24 cellular contexts compared by ENCODE assay signal in the genomic region with DNA sequence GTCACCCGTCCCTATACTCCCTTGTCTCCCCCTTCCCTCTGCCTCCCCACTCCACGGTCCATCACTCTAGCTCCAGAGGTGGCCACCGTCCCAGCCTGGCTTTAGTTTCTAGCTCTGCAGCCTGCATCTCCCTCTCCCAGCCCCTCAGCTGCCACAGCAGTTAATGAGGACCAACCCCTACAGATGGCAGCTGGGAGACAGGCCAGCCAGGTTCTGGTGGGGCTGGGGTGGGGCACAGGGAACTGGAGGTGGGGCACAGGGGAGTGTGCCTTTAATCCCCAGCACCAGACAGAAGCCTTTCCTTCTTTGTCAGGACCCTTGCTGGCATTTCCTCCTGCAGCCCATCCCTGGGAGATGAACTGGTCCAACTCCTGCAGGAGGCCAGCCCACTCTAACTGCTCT. TPM values are rescaled to one million over a fixed set of nuclear protein-coding genes. Genes with fewer than 3 reads are reported as not detected.
DNase-seq lines count a peak whose midpoint lies in the region; ATAC-seq and TF ChIP-seq lines count a peak whose summit lies in the region.
"Had no signal": no experiment of that assay in that cellular context is flagged by ENCODE, and none has a peak within 500 bp of the region (broad histone marks: within the 10 kb centered on the region; RNA-seq: fewer than 3 reads in every experiment).

No MANE protein-coding gene starts in this region.

- peaks cover 25% of the 10 kb centered on the region for H3K79me2 ChIP-seq in GM23338 (replicated peaks; ENCODE audit: insufficient read depth)

- H3K9me3 Mint-ChIP-seq in mesothelial cell of epicardium (no peaks in the 10 kb centered on the region), GM23338 (no peaks in the 10 kb centered on the region)
- H3K9me3 Mint-ChIP-seq: activated CD4-positive, alpha-beta T cell treated with anti-CD3 and anti-CD28 coated beads, Interleukin-2, amount 10 ng/mL, durations not matched to agents 7 days and 5 days; CD4-positive, CD25-positive, alpha-beta regulatory T cell; central memory CD8-positive, alpha-beta T cell; neural crest cell had no signal

- TF ChIP-seq POLR2A in heart left ventricle (IDR thresholded peaks at IDR 0.05), result no peak
- TF ChIP-seq POLR2A in vagina (IDR thresholded peaks at IDR 0.05), result no peak

- peak overlapping the region in 7 of 12 donors; percentile 13 to 89 (median 75) for H3K27ac ChIP-seq in heart left ventricle
- peak overlapping the region in 56 of 59 donors; percentile 89 to 100 (median 98) for H3K27ac ChIP-seq in dorsolateral prefrontal cortex
- H3K27ac ChIP-seq in vagina, result peak overlapping the region; percentile 71
- no peak overlapping the region for H3K27ac ChIP-seq in GM23338 (ENCODE audit: low read depth)
- H3K27ac ChIP-seq: esophagus muscularis mucosa, gastroesophageal sphincter, prostate gland had no signal

- no peak for TF ChIP-seq CTCF in heart left ventricle (IDR thresholded peaks at IDR 0.05)
- TF ChIP-seq CTCF in dorsolateral prefrontal cortex (IDR thresholded peaks at IDR 0.05 in 54 of 56, conservative IDR thresholded peaks at IDR 0.05 in 2 of 56; ENCODE audit: low read depth in 1 of 56, partially characterized antibody in 56 of 56), result no peak
- no peak for TF ChIP-seq CTCF in mesothelial cell of epicardium (IDR thresholded peaks at IDR 0.05; ENCODE audit: unreplicated experiment)
- no peak for TF ChIP-seq CTCF in vagina (IDR thresholded peaks at IDR 0.05)
- no peak for TF ChIP-seq CTCF in GM23338 (conservative IDR thresholded peaks at IDR 0.05; ENCODE audit: low read depth in 2 of 2)

- no peaks in the 10 kb centered on the region for H3K36me3 Mint-ChIP-seq in mesothelial cell of epicardium
- no peaks in the 10 kb centered on the region for H3K36me3 Mint-ChIP-seq in GM23338 (ENCODE audit: low read depth)
- H3K36me3 Mint-ChIP-seq: CD4-positive, CD25-positive, alpha-beta regulatory T cell had no signal

- peak in 1 of 5 donors; percentile 26 for DNase-seq in heart left ventricle
- no peak for DNase-seq in left ventricle myocardium superior
- no peak for DNase-seq in dorsolateral prefrontal cortex
- DNase-seq in mesothelial cell of epicardium (ENCODE audit: low spot score in 2 of 2, unreplicated experiment in 2 of 2), result no peak
- DNase-seq in vagina (ENCODE audit: extremely low spot score in 2 of 2), result no peak
- no peak for DNase-seq in GM19238 (ENCODE audit: insufficient read length, low spot score)
- no peak for DNase-seq in GM23338 (ENCODE audit: low spot score)
- DNase-seq: activated CD4-positive, alpha-beta T cell treated with anti-CD3 and anti-CD28 coated beads, Interleukin-2, amount 10 ng/mL, durations not matched to agents 7 days and 5 days; activated CD8-positive, alpha-beta memory T cell treated with anti-CD3 and anti-CD28 coated beads, Interleukin-2, amount 50 U/mL, for 4 hours; activated effector memory CD4-positive, alpha-beta T cell treated with Interleukin-2 at 50 U/mL for 16 hours; CD4-positive, CD25-positive, alpha-beta regulatory T cell; DMS79; effector memory CD4-positive, alpha-beta T cell; HCEC 1CT; NCI-H1417; RPMI8226; small intestine had no signal

- no peaks in the 10 kb centered on the region for H3K9me2 ChIP-seq in GM23338 (ENCODE audit: insufficient read depth)

- H2AFZ ChIP-seq in GM23338, result no peak overlapping the region

- 51 to 65% (median 56%) methylated on average over 3 of the region's 3 CpGs for WGBS in heart left ventricle, 4 donors

- no peak overlapping the region for H3K4me2 ChIP-seq in GM23338

- H3K4me1 Mint-ChIP-seq in mesothelial cell of epicardium (peaks cover 94% of the 10 kb centered on the region), GM23338 (peaks cover 57% of the 10 kb centered on the region)
- H3K4me1 Mint-ChIP-seq: activated CD4-positive, alpha-beta T cell treated with anti-CD3 and anti-CD28 coated beads, Interleukin-2, amount 10 ng/mL, durations not matched to agents 7 days and 5 days; CD4-positive, CD25-positive, alpha-beta regulatory T cell; central memory CD8-positive, alpha-beta T cell had no signal

- H3K4me1 ChIP-seq in heart left ventricle (peaks cover 14 to 100% (median 75%) of the 10 kb centered on the region in 12 donors), vagina (peaks cover 100% of the 10 kb centered on the region), GM23338 (ENCODE audit: insufficient read depth) (peaks cover 13% of the 10 kb centered on the region)

- no peak overlapping the region for H3K4me3 Mint-ChIP-seq in mesothelial cell of epicardium
- H3K4me3 Mint-ChIP-seq in GM23338, result no peak overlapping the region
- H3K4me3 Mint-ChIP-seq: activated CD4-positive, alpha-beta T cell treated with anti-CD3 and anti-CD28 coated beads, Interleukin-2, amount 10 ng/mL, durations not matched to agents 7 days and 5 days; CD4-positive, CD25-positive, alpha-beta regulatory T cell; central memory CD8-positive, alpha-beta T cell; neural crest cell had no signal

- H4K20me1 ChIP-seq in GM23338 (replicated peaks; ENCODE audit: insufficient read depth), result peaks cover 14% of the 10 kb centered on the region; the same call in 1 of the 2 replicates

- H3K27ac Mint-ChIP-seq in mesothelial cell of epicardium (peak overlapping the region; percentile 99), GM23338 (no peak overlapping the region)
- H3K27ac Mint-ChIP-seq: activated CD4-positive, alpha-beta T cell treated with anti-CD3 and anti-CD28 coated beads, Interleukin-2, amount 10 ng/mL, durations not matched to agents 7 days and 5 days; CD4-positive, CD25-positive, alpha-beta regulatory T cell had no signal

- H3K27me3 Mint-ChIP-seq in mesothelial cell of epicardium (ENCODE audit: low read depth) (no peaks in the 10 kb centered on the region), GM23338 (ENCODE audit: insufficient read depth, low read depth, poor library complexity) (peaks cover 12% of the 10 kb centered on the region)
- H3K27me3 Mint-ChIP-seq: CD4-positive, CD25-positive, alpha-beta regulatory T cell had no signal

- H3K36me3 ChIP-seq in heart left ventricle, result no peaks in the 10 kb centered on the region
- H3K36me3 ChIP-seq in vagina, result no peaks in the 10 kb centered on the region
- no peaks in the 10 kb centered on the region for H3K36me3 ChIP-seq in GM23338 (ENCODE audit: insufficient read depth)
- H3K36me3 ChIP-seq: esophagus muscularis mucosa, gastroesophageal sphincter, prostate gland had no signal

- intact Hi-C loops in heart left ventricle (cut with DNase I), result loop anchor here in 3 of 10 donors (2.0 to 5.0 kb wide), 2 partner anchors 15 to 34 kb away; no protein-coding TSS in a partner anchor
- intact Hi-C loops in left ventricle myocardium superior (cut with micrococcal nuclease), result no loop called here
- intact Hi-C loops in dorsolateral prefrontal cortex (cut with DNase I), result loop anchor here in 1 of 2 donors (2.0 kb wide), 1 partner anchor 27 kb away; no protein-coding TSS in a partner anchor
- intact Hi-C loops in vagina (cut with DNase I), result loop anchor here (5.0 kb wide), 1 partner anchor 1781 kb away; a partner anchor contains a TSS

- no peak for ATAC-seq in heart left ventricle
- ATAC-seq in left ventricle myocardium superior, result no peak
- no peak for ATAC-seq in GM19324 (IDR thresholded peaks at IDR 0.05; ENCODE audit: low FRiP score, unreplicated experiment)
- no peak for ATAC-seq in GM23338
- ATAC-seq: gastroesophageal sphincter, HepG2 had no signal

- H3K27me3 ChIP-seq in heart left ventricle, result no peaks in the 10 kb centered on the region
- no peaks in the 10 kb centered on the region for H3K27me3 ChIP-seq in dorsolateral prefrontal cortex
- H3K27me3 ChIP-seq in vagina, result no peaks in the 10 kb centered on the region
- H3K27me3 ChIP-seq in GM23338 (ENCODE audit: insufficient read depth), result no peaks in the 10 kb centered on the region
- H3K27me3 ChIP-seq: esophagus muscularis mucosa, gastroesophageal sphincter had no signal

- no peaks in the 10 kb centered on the region for H3F3A ChIP-seq in GM23338 (replicated peaks; ENCODE audit: low read depth)

- no peaks in the 10 kb centered on the region for H3K9me3 ChIP-seq in heart left ventricle
- H3K9me3 ChIP-seq in vagina, result no peaks in the 10 kb centered on the region
- H3K9me3 ChIP-seq: esophagus muscularis mucosa, gastroesophageal sphincter, prostate gland had no signal

- no peak overlapping the region for H3K4me3 ChIP-seq in heart left ventricle
- H3K4me3 ChIP-seq in dorsolateral prefrontal cortex, result peak overlapping the region in 1 of 59 donors; percentile 36
- H3K4me3 ChIP-seq in vagina, result no peak overlapping the region
- no peak overlapping the region for H3K4me3 ChIP-seq in GM23338
- H3K4me3 ChIP-seq: esophagus muscularis mucosa, gastroesophageal sphincter, prostate gland had no signal

TF ChIP-seq in GM23338, 12 proteins besides CTCF, POLR2A, EP300 and RAD21 (continues in another document):
- TF ChIP-seq, protein P1, sequence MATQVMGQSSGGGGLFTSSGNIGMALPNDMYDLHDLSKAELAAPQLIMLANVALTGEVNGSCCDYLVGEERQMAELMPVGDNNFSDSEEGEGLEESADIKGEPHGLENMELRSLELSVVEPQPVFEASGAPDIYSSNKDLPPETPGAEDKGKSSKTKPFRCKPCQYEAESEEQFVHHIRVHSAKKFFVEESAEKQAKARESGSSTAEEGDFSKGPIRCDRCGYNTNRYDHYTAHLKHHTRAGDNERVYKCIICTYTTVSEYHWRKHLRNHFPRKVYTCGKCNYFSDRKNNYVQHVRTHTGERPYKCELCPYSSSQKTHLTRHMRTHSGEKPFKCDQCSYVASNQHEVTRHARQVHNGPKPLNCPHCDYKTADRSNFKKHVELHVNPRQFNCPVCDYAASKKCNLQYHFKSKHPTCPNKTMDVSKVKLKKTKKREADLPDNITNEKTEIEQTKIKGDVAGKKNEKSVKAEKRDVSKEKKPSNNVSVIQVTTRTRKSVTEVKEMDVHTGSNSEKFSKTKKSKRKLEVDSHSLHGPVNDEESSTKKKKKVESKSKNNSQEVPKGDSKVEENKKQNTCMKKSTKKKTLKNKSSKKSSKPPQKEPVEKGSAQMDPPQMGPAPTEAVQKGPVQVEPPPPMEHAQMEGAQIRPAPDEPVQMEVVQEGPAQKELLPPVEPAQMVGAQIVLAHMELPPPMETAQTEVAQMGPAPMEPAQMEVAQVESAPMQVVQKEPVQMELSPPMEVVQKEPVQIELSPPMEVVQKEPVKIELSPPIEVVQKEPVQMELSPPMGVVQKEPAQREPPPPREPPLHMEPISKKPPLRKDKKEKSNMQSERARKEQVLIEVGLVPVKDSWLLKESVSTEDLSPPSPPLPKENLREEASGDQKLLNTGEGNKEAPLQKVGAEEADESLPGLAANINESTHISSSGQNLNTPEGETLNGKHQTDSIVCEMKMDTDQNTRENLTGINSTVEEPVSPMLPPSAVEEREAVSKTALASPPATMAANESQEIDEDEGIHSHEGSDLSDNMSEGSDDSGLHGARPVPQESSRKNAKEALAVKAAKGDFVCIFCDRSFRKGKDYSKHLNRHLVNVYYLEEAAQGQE (IDR thresholded peaks at IDR 0.05; ENCODE audit: unreplicated experiment), result no peak
- TF ChIP-seq CREB1 (CRISPR knock-in tag; IDR thresholded peaks at IDR 0.05; ENCODE audit: low read depth), result no peak

RNA-seq across cellular contexts. Expression of a gene that starts 21.1 kb away (rescaled TPM):
- total RNA-seq in heart left ventricle, result 10 to 100 TPM in 6 of 9 donors, 1 to 10 TPM in 3; 6.9 to 22.8 (median 10.9) TPM
- polyA plus RNA-seq in heart left ventricle, result 1 to 10 TPM; 4.8 to 8.7 TPM
- 12.8 TPM for total RNA-seq in left ventricle myocardium superior
- 10 to 100 TPM; 12.3 to 77.7 (median 23.7) TPM for total RNA-seq in dorsolateral prefrontal cortex
- 84.8 to 91.5 TPM (median 85.7 TPM) in 3 replicates for total RNA-seq in mesothelial cell of epicardium
- total RNA-seq in vagina, result 24.3 TPM
- total RNA-seq in GM23338 (2014; rRNA removed; shearing (Covaris generic)), result 25.2 and 31.2 TPM in 2 replicates
- 8.0 and 8.7 TPM in 2 replicates for polyA plus RNA-seq in GM23338 (2016; fragmentation: Nextera tagmentation; extraction: Ambion mirVana)
- total RNA-seq: activated CD4-positive, alpha-beta T cell treated with anti-CD3 and anti-CD28 coated beads, Interleukin-2, amount 10 ng/mL, durations not matched to agents 7 days and 5 days had no signal
- polyA plus RNA-seq: CD4-positive, CD25-positive, alpha-beta regulatory T cell had no signal
